8 cellular contexts compared by ENCODE assay signal in the genomic region with DNA sequence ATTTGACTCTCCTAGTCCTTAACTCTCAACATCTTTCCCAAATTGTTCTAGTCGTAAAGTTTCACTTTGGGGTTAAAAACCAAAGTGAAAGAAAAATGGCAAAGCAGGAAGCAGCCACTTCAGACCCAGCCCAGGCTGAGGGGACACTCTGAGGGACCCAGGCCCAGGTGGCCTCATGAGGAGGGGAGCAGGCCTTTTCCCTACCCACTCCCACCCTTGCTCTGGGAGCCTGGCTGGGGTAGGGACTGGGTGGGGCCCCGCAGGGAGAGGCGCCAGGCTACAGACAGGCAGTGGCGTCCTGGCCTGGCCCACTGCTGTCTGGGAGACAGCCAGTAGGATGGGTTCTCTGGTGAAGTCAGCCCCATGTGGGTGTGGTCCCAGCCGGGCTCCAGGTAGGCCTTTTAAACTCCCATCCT.
DNase-seq lines count a peak whose midpoint lies in the region; ATAC-seq, FAIRE-seq and TF ChIP-seq lines count a peak whose summit lies in the region.

No MANE protein-coding gene starts in this region.

- DNase-seq in stimulated activated CD4-positive, alpha-beta T cell treated with anti-CD3 and anti-CD28 coated beads, Interleukin-12 subunit alpha, Interleukin-12 subunit beta, amount 100 ng/mL, for 4 hours: peak; percentile 26
- DNase-seq in stimulated activated CD4-positive, alpha-beta T cell treated with anti-CD3 and anti-CD28 coated beads, Interleukin-4, amount 100 ng/mL, for 4 hours: no peak
- DNase-seq in activated CD4-positive, alpha-beta T cell treated with anti-CD3 and anti-CD28 coated beads, Interleukin-2, amount 50 U/mL, for 48 hours: peak; percentile 35 to 49
- DNase-seq in left cardiac atrium: peak; percentile 69
- peak; percentile 79 for DNase-seq in spleen
- no peak for DNase-seq in pons (ENCODE audit: low spot score)
- DNase-seq in urothelium cell line (ENCODE audit: low spot score): no peak
- no peak for DNase-seq in NCI-H1105 treated with DMSO at 0.1 percent for 48 hours (lab: John Stamatoyannopoulos, UW)

- H3K27me3 ChIP-seq in spleen (replicated peaks in 1 of 7): no peaks in the 10 kb centered on the region

- intact Hi-C loops in left cardiac atrium (cut with DNase I): no loop called here
- intact Hi-C loops in spleen (cut with DNase I; ENCODE audit: low total_unique reads): no loop called here

- H3K4me3 ChIP-seq in spleen: peak overlapping the region in 5 of 8 donors; percentile 1 to 53 (median 12)

- H3K9me3 ChIP-seq in spleen: no peaks in the 10 kb centered on the region

- ATAC-seq in left cardiac atrium: peak; percentile 79 to 90

- H3K4me1 ChIP-seq in spleen: peaks cover 45 to 78% (median 66%) of the 10 kb centered on the region in 6 donors

- no peak for TF ChIP-seq CTCF in spleen (IDR thresholded peaks at IDR 0.05 in 8 of 11, conservative IDR thresholded peaks at IDR 0.05 in 3 of 11)

- no peak for FAIRE-seq in urothelium cell line (lab: Jason Lieb, UNC)

- H3K27ac ChIP-seq in spleen: peak overlapping the region; percentile 75 to 87 (median 80)

- WGBS in spleen, 5 donors: 11 to 19% (median 13%) methylated on average over 1 to 5 of the region's 5 CpGs

- TF ChIP-seq POLR2A in spleen (IDR thresholded peaks at IDR 0.05): no peak

- H3K36me3 ChIP-seq in spleen: peaks cover 0 to 19% (median 0%) of the 10 kb centered on the region in 6 donors

Comparison
In these comparisons a context has a peak if more than half of its experiments do, and no peak if none do; other contexts are left out.
1. DNase-seq: peak in stimulated activated CD4-positive, alpha-beta T cell treated with anti-CD3 and anti-CD28 coated beads, Interleukin-12 subunit alpha, Interleukin-12 subunit beta, amount 100 ng/mL, for 4 hours (single experiment), activated CD4-positive, alpha-beta T cell treated with anti-CD3 and anti-CD28 coated beads, Interleukin-2, amount 50 U/mL, for 48 hours (2 of 2), left cardiac atrium (single experiment) and spleen (single experiment); none in stimulated activated CD4-positive, alpha-beta T cell treated with anti-CD3 and anti-CD28 coated beads, Interleukin-4, amount 100 ng/mL, for 4 hours (0 of 2), pons (single experiment), urothelium cell line (single experiment) and NCI-H1105 treated with DMSO at 0.1 percent for 48 hours (single experiment).